8 cellular contexts compared by ENCODE assay signal in genomic region chr4:153084939-153085630, GRCh38.
DNase-seq lines count a peak whose midpoint lies in the region; ATAC-seq, FAIRE-seq and TF ChIP-seq lines count a peak whose summit lies in the region.

No MANE protein-coding gene starts in this region.

- FAIRE-seq in GM18507 (lab: Jason Lieb, UNC) (peak; percentile 84), endothelial cell of umbilical vein (lab: Jason Lieb, UNC) (peak; percentile 76)

- no peak overlapping the region for H2AFZ ChIP-seq in endothelial cell of umbilical vein (ENCODE audit: low read depth, low read length)

- no peaks in the 10 kb centered on the region for H4K20me1 ChIP-seq in endothelial cell of umbilical vein (replicated peaks; ENCODE audit: control insufficient read depth, extremely low read depth, insufficient read depth, low read length)

- dilution Hi-C loops in endothelial cell of umbilical vein (cut with MboI; ENCODE audit: extremely low pct_ligation_motif_present, low sequenced_read_pairs) = no loop called here

- POLR2A ChIA-PET in AG04450 (lab: Yijun Ruan, JAX) = no interaction called here
- POLR2A ChIA-PET in endothelial cell of umbilical vein (lab: Charles Lee) = no interaction called here

- H3K9me3 ChIP-seq in AG04450 (ENCODE audit: control insufficient read depth, insufficient read depth, low read length) = no peaks in the 10 kb centered on the region
- H3K9me3 ChIP-seq in endothelial cell of umbilical vein (replicated peaks; ENCODE audit: control insufficient read depth, insufficient read depth, low read length) = no peaks in the 10 kb centered on the region

- no peak overlapping the region for H3K4me2 ChIP-seq in endothelial cell of umbilical vein (ENCODE audit: insufficient read depth, low read length)

- H3K9ac ChIP-seq in endothelial cell of umbilical vein (replicated peaks; ENCODE audit: extremely low read depth, insufficient read depth, low read length) = no peak overlapping the region

- H3K4me1 ChIP-seq in endothelial cell of umbilical vein (ENCODE audit: control insufficient read depth, extremely low read depth, insufficient read depth, low read length) = no peaks in the 10 kb centered on the region

- TF ChIP-seq POLR2A in endothelial cell of umbilical vein (IDR thresholded peaks at IDR 0.05; ENCODE audit: low read depth, low read length) = no peak

- H3K27ac ChIP-seq in AG04450 (ENCODE audit: low read depth, low read length) (no peak overlapping the region), endothelial cell of umbilical vein (ENCODE audit: insufficient read depth, low read depth, low read length) (no peak overlapping the region)

- intact Hi-C loops in endothelial cell of umbilical vein (cut with micrococcal nuclease) = loop anchor here (1.0 to 10.0 kb wide), 3 partner anchors 150 to 239 kb away; partner anchors contain the start of gene FHDC1

- H3K79me2 ChIP-seq in endothelial cell of umbilical vein (ENCODE audit: control insufficient read depth, insufficient read depth, low read length) = no peaks in the 10 kb centered on the region

- no peaks in the 10 kb centered on the region for H3K36me3 ChIP-seq in endothelial cell of umbilical vein (ENCODE audit: control insufficient read depth in 2 of 2, extremely low read depth in 1 of 2, insufficient read depth in 2 of 2, low read length in 2 of 2)

- ATAC-seq in HG03159 (IDR thresholded peaks at IDR 0.05; ENCODE audit: unreplicated experiment) = peak; percentile 63

- BruUV-seq in endothelial cell of umbilical vein (replicated peaks; lab: Mats Ljungman, UMichigan) = no TSS peak

- TF ChIP-seq CTCF in AG04450 (IDR thresholded peaks at IDR 0.05; ENCODE audit: low read depth, low read length) = peak; percentile 96
- TF ChIP-seq CTCF in endothelial cell of umbilical vein (IDR thresholded peaks at IDR 0.05; ENCODE audit: extremely low read depth in 1 of 2, insufficient read depth in 1 of 2, low read depth in 1 of 2, low read length in 2 of 2) = peak; percentile 93 to 97

- no peaks in the 10 kb centered on the region for H3K9me1 ChIP-seq in endothelial cell of umbilical vein (replicated peaks; ENCODE audit: control insufficient read depth, extremely low read depth, insufficient read depth, low read length)

- DNase-seq in AG04450 (ENCODE audit: low read depth, low spot score) = peak; percentile 27
- peak; percentile 44 for DNase-seq in GM18507 (ENCODE audit: extremely low spot score, insufficient read length, low read depth)
- DNase-seq in NOMO-1 treated with dmso at 0.1 percent for 144 hours (lab: John Stamatoyannopoulos, UW; ENCODE audit: unreplicated experiment) = peak; percentile 64
- peak; percentile 97 for DNase-seq in activated CD8-positive, alpha-beta memory T cell treated with anti-CD3 and anti-CD28 coated beads, Interleukin-2, amount 50 U/mL, for 48 hours
- peak; percentile 75 for DNase-seq in endothelial cell of umbilical vein (ENCODE audit: low read depth, low spot score)
- DNase-seq in mucosa of gallbladder (ENCODE audit: low spot score) = peak; percentile 79
- peak; percentile 68 to 79 for DNase-seq in stimulated activated CD8-positive, alpha-beta memory T cell treated with anti-CD3 and anti-CD28 coated beads, Interleukin-7, amount 100 ng/mL, for 1 hour (ENCODE audit: low read depth in 2 of 2)

- peaks cover 17% of the 10 kb centered on the region for H3K27me3 ChIP-seq in AG04450 (ENCODE audit: control insufficient read depth, insufficient read depth, low read length)
- peaks cover 4 to 8% of the 10 kb centered on the region in 2 experiments for H3K27me3 ChIP-seq in endothelial cell of umbilical vein (ENCODE audit: control insufficient read depth in 2 of 2, insufficient read depth in 2 of 2, low read length in 2 of 2)

- CTCF ChIA-PET in AG04450 (lab: Charles Lee) (interaction anchor here (0.6 to 5.8 kb wide), 34 partner anchors 10 to 677 kb away, joined by 3 to 224 read pairs (median 4); no protein-coding TSS in a partner anchor), endothelial cell of umbilical vein (lab: Charles Lee) (interaction anchor here (0.6 to 3.1 kb wide), 19 partner anchors 9 to 584 kb away, joined by 3 to 42 read pairs (median 5); partner anchors contain the start of genes ARFIP1 and TIGD4)

- H3K4me3 ChIP-seq in AG04450 (ENCODE audit: low read depth, low read length) (no peak overlapping the region), endothelial cell of umbilical vein (replicated peaks in 1 of 3; ENCODE audit: insufficient read depth in 1 of 3, low read depth in 1 of 3, low read length in 3 of 3) (no peak overlapping the region)

TF ChIP-seq in endothelial cell of umbilical vein, 7 proteins besides CTCF, POLR2A, EP300 and RAD21:
- TF ChIP-seq FOS (IDR thresholded peaks at IDR 0.05; ENCODE audit: borderline replicate concordance, insufficient read depth, low read length) (no peak), JUN (IDR thresholded peaks at IDR 0.05; ENCODE audit: borderline replicate concordance, insufficient read depth, insufficient read length, low read depth) (no peak), POLR2AphosphoS5 (IDR thresholded peaks at IDR 0.05; ENCODE audit: insufficient read depth, low read depth, low read length) (no peak), EZH2 (IDR thresholded peaks at IDR 0.05; ENCODE audit: borderline replicate concordance, low read depth, low read length, severe bottlenecking) (no peak), GATA2 (IDR thresholded peaks at IDR 0.05; ENCODE audit: insufficient read depth, insufficient read length, low read depth, low read length) (no peak), MYC (IDR thresholded peaks at IDR 0.05; ENCODE audit: low read depth, low read length) (no peak), MAX (IDR thresholded peaks at IDR 0.05; ENCODE audit: insufficient read depth, insufficient read length) (no peak)

Comparison
In these comparisons a context has a peak if more than half of its experiments do, and no peak if none do; other contexts are left out.
1. DNase-seq: peak in every context shown above with its lines; median percentile 97 in activated CD8-positive, alpha-beta memory T cell treated with anti-CD3 and anti-CD28 coated beads, Interleukin-2, amount 50 U/mL, for 48 hours; 79 in mucosa of gallbladder; 75 in endothelial cell of umbilical vein; 74 in stimulated activated CD8-positive, alpha-beta memory T cell treated with anti-CD3 and anti-CD28 coated beads, Interleukin-7, amount 100 ng/mL, for 1 hour; 64 in NOMO-1 treated with dmso at 0.1 percent for 144 hours; 44 in GM18507; 27 in AG04450.